Comparison of ENCODE assay signal across 1 cellular context in the genomic region with DNA sequence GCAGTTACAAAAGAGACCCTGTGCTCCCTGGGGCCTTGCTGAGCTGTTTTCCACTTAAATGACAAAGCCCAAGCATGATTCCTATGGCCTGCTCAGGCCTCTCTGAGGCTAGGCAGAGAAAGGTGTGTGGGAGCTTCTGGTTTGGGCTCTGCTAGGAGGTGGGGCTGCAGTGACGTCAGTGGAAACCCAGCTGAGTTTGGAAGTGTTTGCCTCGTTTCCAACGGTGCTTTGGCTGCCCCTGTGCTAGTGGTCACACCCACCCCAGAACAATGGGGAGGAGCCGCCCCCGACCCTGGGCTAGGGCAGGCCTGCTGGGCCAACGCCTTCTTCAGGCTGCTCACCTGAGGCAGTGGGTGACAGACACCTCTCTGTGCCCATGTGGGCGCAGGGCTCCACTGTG.
A peak's percentile ranks its signal among the peaks of the same experiment; 100 is the strongest.
TF ChIP-seq lines count a peak whose summit lies in the region.

No MANE protein-coding gene starts in this region.

TF ChIP-seq in H1, 55 proteins besides CTCF, POLR2A, EP300 and RAD21:
- TF ChIP-seq EGR1 (IDR thresholded peaks at IDR 0.05; ENCODE audit: borderline replicate concordance, low read depth, low read length): no peak
- TF ChIP-seq MAX (IDR thresholded peaks at IDR 0.05): peak; percentile 35; the same call in 1 of the 2 replicates
- peak; percentile 46; the same call in 1 of the 2 replicates for TF ChIP-seq TAF1 (IDR thresholded peaks at IDR 0.05; ENCODE audit: low read depth, low read length)
- TF ChIP-seq SP1 (IDR thresholded peaks at IDR 0.05; ENCODE audit: low read depth, low read length): 0 out of 2 replicates have a peak, but pooled peaks have one; percentile 50
- TF ChIP-seq, protein P1, sequence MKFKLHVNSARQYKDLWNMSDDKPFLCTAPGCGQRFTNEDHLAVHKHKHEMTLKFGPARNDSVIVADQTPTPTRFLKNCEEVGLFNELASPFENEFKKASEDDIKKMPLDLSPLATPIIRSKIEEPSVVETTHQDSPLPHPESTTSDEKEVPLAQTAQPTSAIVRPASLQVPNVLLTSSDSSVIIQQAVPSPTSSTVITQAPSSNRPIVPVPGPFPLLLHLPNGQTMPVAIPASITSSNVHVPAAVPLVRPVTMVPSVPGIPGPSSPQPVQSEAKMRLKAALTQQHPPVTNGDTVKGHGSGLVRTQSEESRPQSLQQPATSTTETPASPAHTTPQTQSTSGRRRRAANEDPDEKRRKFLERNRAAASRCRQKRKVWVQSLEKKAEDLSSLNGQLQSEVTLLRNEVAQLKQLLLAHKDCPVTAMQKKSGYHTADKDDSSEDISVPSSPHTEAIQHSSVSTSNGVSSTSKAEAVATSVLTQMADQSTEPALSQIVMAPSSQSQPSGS (IDR thresholded peaks at IDR 0.05; ENCODE audit: low read length): peak; percentile 94
- 0 out of 4 replicates have a peak, but pooled peaks of 1 of the 2 experiments have one; percentile 17 for TF ChIP-seq HDAC2 (IDR thresholded peaks at IDR 0.05; ENCODE audit: borderline replicate concordance in 1 of 2, low read depth in 2 of 2, low read length in 2 of 2)
- no peak for TF ChIP-seq JUN (IDR thresholded peaks at IDR 0.05; ENCODE audit: low read depth, low read length)
- peak in 1 of 2 experiments; percentile 52; a peak in 1 of 4 replicates for TF ChIP-seq SIN3A (conservative IDR thresholded peaks at IDR 0.05 in 1 of 2, IDR thresholded peaks at IDR 0.05 in 1 of 2; ENCODE audit: low read depth in 1 of 2, low read length in 2 of 2)
- TF ChIP-seq JUND (IDR thresholded peaks at IDR 0.05; ENCODE audit: low read length): peak; percentile 36; the same call in 1 of the 2 replicates
- TF ChIP-seq BRCA1 (IDR thresholded peaks at IDR 0.05; ENCODE audit: low read depth, low read length): no peak
- TF ChIP-seq CREB1 (IDR thresholded peaks at IDR 0.05): peak; percentile 86
TF ChIP-seq in H1: peak in this region for 8.
